13 cellular contexts compared by ENCODE assay signal in the genomic region with DNA sequence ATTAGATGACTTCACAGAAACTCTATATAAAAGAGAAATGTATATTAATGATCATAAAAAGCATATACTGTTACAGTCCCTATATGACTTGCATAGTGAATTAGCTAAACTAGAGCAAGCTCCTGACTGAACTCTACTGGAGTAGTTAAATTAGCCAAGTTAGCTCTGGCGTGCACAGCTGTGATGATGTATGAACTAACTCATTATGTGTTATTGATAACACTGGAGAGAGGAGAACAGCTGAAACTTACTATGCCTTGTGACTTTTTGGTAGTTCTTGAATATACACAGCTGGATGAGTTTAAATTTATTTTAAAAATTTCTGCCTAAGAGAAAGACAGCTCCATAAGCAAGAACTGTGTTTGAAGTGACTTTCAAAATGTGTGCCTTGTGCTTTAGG. TPM values are rescaled to one million over a fixed set of nuclear protein-coding genes. Genes with fewer than 3 reads are reported as not detected.
DNase-seq lines count a peak whose midpoint lies in the region; ATAC-seq and TF ChIP-seq lines count a peak whose summit lies in the region.
"Had no signal": no experiment of that assay in that cellular context is flagged by ENCODE, and none has a peak within 500 bp of the region (broad histone marks: within the 10 kb centered on the region; RNA-seq: fewer than 3 reads in every experiment).

No MANE protein-coding gene starts in this region.

- POLR2A ChIA-PET in T-cell (lab: Charles Lee): interaction anchor here (0.7 to 1.0 kb wide), 4 partner anchors 8 to 468 kb away, joined by 3 to 4 read pairs (median 3); a partner anchor contains a TSS

- H3K4me3 ChIP-seq in right cardiac atrium (ENCODE audit: low read length): no peak overlapping the region
- H3K4me3 ChIP-seq: left lung had no signal

- CTCF ChIA-PET in T-cell (lab: Charles Lee): interaction anchor here in 1 of 2 donors (1.2 kb wide), 2 partner anchors 28 to 473 kb away, joined by 3 to 5 read pairs; no protein-coding TSS in a partner anchor

- H3K4me1 Mint-ChIP-seq in HFFc6 (ENCODE audit: low read depth) (peaks cover 94% of the 10 kb centered on the region), T-cell (peaks cover 85 to 88% (median 86%) of the 10 kb centered on the region in 3 donors)

- H3K9me3 Mint-ChIP-seq in HFFc6 (no peaks in the 10 kb centered on the region), T-cell (no peaks in the 10 kb centered on the region)
- H3K9me3 Mint-ChIP-seq: activated CD8-positive, alpha-beta T cell treated with anti-CD3 and anti-CD28 coated beads for 36 hours; naive B cell had no signal

- H3K27me3 ChIP-seq in right cardiac atrium (ENCODE audit: control insufficient read depth, insufficient read depth): no peaks in the 10 kb centered on the region
- H3K27me3 ChIP-seq: left lung had no signal

- H3K4me3 Mint-ChIP-seq in HFFc6 (peak overlapping the region; percentile 80), T-cell (peak overlapping the region in 2 of 3 donors; percentile 34 to 42)
- H3K4me3 Mint-ChIP-seq: activated CD8-positive, alpha-beta T cell treated with anti-CD3 and anti-CD28 coated beads for 36 hours had no signal

- intact Hi-C loops in right cardiac atrium (cut with DNase I): loop anchor here in 3 of 4 donors (5.0 to 10.0 kb wide), 2 partner anchors 132 to 405 kb away; no protein-coding TSS in a partner anchor

- peaks cover 52% of the 10 kb centered on the region for H3K36me3 Mint-ChIP-seq in HFFc6 (ENCODE audit: low read depth)
- H3K36me3 Mint-ChIP-seq in T-cell: peaks cover 59% of the 10 kb centered on the region

- H3K27me3 Mint-ChIP-seq in HFFc6 (ENCODE audit: insufficient read depth): no peaks in the 10 kb centered on the region
- H3K27me3 Mint-ChIP-seq in T-cell: no peaks in the 10 kb centered on the region
- H3K27me3 Mint-ChIP-seq: activated CD8-positive, alpha-beta T cell treated with anti-CD3 and anti-CD28 coated beads for 36 hours; naive B cell had no signal

- 45% methylated on average over 1 of the region's 1 CpG for WGBS in right cardiac atrium

- H3K27ac Mint-ChIP-seq in HFFc6: peak overlapping the region; percentile 93
- no peak overlapping the region for H3K27ac Mint-ChIP-seq in T-cell
- H3K27ac Mint-ChIP-seq: activated CD8-positive, alpha-beta T cell treated with anti-CD3 and anti-CD28 coated beads for 36 hours; naive B cell had no signal

- DNase-seq in DMS53 (lab: John Stamatoyannopoulos, UW) (peak; percentile 6), DMS53 treated with DMSO at 0.1 percent for 48 hours (lab: John Stamatoyannopoulos, UW; ENCODE audit: unreplicated experiment) (no peak), HFFc6 (no peak), T-cell (no peak), right cardiac atrium (no peak), NCI-H187 treated with DMSO at 0.1 percent for 48 hours (lab: John Stamatoyannopoulos, UW) (no peak), GOT3 (lab: John Stamatoyannopoulos, UW) (no peak)
- DNase-seq: 8988T; activated CD8-positive, alpha-beta T cell treated with anti-CD3 and anti-CD28 coated beads for 36 hours; activated effector memory CD4-positive, alpha-beta T cell treated with anti-CD3 and anti-CD28 coated beads, Interleukin-2, amount 50 U/mL, for 16 hours; left lung; naive B cell had no signal

- H3K4me1 ChIP-seq in right cardiac atrium (ENCODE audit: control insufficient read depth, insufficient read depth, low read length): peaks cover 10% of the 10 kb centered on the region

- no peak for TF ChIP-seq CTCF in HFFc6 (IDR thresholded peaks at IDR 0.05)

- H3K9me3 ChIP-seq in right cardiac atrium (ENCODE audit: control insufficient read depth, low read length): no peaks in the 10 kb centered on the region
- H3K9me3 ChIP-seq: left lung had no signal

- ATAC-seq in T-cell (replicated peaks in 1 of 4) (no peak), right cardiac atrium (no peak), GM21526 (IDR thresholded peaks at IDR 0.05; ENCODE audit: low FRiP score, unreplicated experiment) (no peak)
- ATAC-seq: activated CD8-positive, alpha-beta T cell treated with anti-CD3 and anti-CD28 coated beads for 36 hours; left lung had no signal

- H3K27ac ChIP-seq in right cardiac atrium (ENCODE audit: low read length): peak overlapping the region; percentile 4

RNA-seq across cellular contexts. Expression of a gene that starts 8.1 kb away (rescaled TPM):
- 10 to 100 TPM; 60.6 to 78.0 (median 67.4) TPM for total RNA-seq in HFFc6 (2021; fragmentation: NEBNext Ultra II Directional; extraction: Animal tissue kit (Norgen Biotek cat#: 25700))
- total RNA-seq in T-cell (100 to 1,000 TPM in 4 of 5 donors, 10 to 100 TPM in 1; 78.8 to 124 (median 110) TPM), right cardiac atrium (10 to 100 TPM; 32.8 to 51.3 (median 41.2) TPM)
- polyA plus RNA-seq in right cardiac atrium: 24.3 TPM
